In genomic region chr11:14974021-14974698, GRCh38 we compare ENCODE assay signal across 8 cellular contexts. TPM values are rescaled to one million over a fixed set of nuclear protein-coding genes. Genes with fewer than 3 reads are reported as not detected.
DNase-seq lines count a peak whose midpoint lies in the region; ATAC-seq and TF ChIP-seq lines count a peak whose summit lies in the region.

No MANE protein-coding gene starts in this region.

- CTCF ChIA-PET in Calu3 (lab: Charles Lee), result interaction anchor here (0.7 to 3.1 kb wide), 6 partner anchors 29 to 184 kb away, joined by 3 to 23 read pairs (median 4); partner anchors contain the start of gene CALCB

- H2AFZ ChIP-seq in neuron (ENCODE audit: low read depth, low read length), result peak overlapping the region; percentile 58

- no peak overlapping the region for H3K27ac ChIP-seq in Peyer's patch
- H3K27ac ChIP-seq in endodermal cell (ENCODE audit: low read depth, low read length), result no peak overlapping the region

- H3K36me3 ChIP-seq in Peyer's patch (no peaks in the 10 kb centered on the region), endodermal cell (ENCODE audit: control insufficient read depth, insufficient read depth, low read length) (no peaks in the 10 kb centered on the region), neuron (ENCODE audit: insufficient read depth, low read length) (no peaks in the 10 kb centered on the region)

- no peak for TF ChIP-seq CTCF in Calu3 (IDR thresholded peaks at IDR 0.05; ENCODE audit: unreplicated experiment)
- no peak for TF ChIP-seq CTCF in Peyer's patch (IDR thresholded peaks at IDR 0.05)
- TF ChIP-seq CTCF in endodermal cell (conservative IDR thresholded peaks at IDR 0.05), result no peak

- H3K4me1 ChIP-seq in Peyer's patch, result peaks cover 0 to 21% (median 15%) of the 10 kb centered on the region in 4 donors
- no peaks in the 10 kb centered on the region for H3K4me1 ChIP-seq in endodermal cell (ENCODE audit: control insufficient read depth, insufficient read depth, low read length)
- peaks cover 14% of the 10 kb centered on the region for H3K4me1 ChIP-seq in neuron (ENCODE audit: insufficient read depth, low read length)

- 6% methylated on average over 23 to 40 of the region's 40 CpGs for WGBS in endodermal cell (ENCODE audit: insufficient coverage in 1 of 2, insufficient read length in 1 of 2), 2 experiments

- H3K4me3 ChIP-seq in Peyer's patch (peak overlapping the region in 3 of 4 donors; percentile 17 to 35 (median 26)), endodermal cell (ENCODE audit: low read length) (peak overlapping the region; percentile 73), neuron (ENCODE audit: low read length) (peak overlapping the region; percentile 42)

- H3K27me3 Mint-ChIP-seq in Calu3 (ENCODE audit: unreplicated experiment), result peaks cover 95% of the 10 kb centered on the region
- peaks cover 85% of the 10 kb centered on the region for H3K27me3 Mint-ChIP-seq in endodermal cell (ENCODE audit: insufficient read depth)

- H3K27me3 ChIP-seq in Peyer's patch (peaks cover 0 to 20% of the 10 kb centered on the region in 2 donors), endodermal cell (ENCODE audit: control insufficient read depth, insufficient read depth, low read length, poor library complexity, severe bottlenecking) (peaks cover 90% of the 10 kb centered on the region), neuron (ENCODE audit: insufficient read depth, low read length) (peaks cover 67% of the 10 kb centered on the region)

- no peaks in the 10 kb centered on the region for H3K9me3 ChIP-seq in Peyer's patch
- H3K9me3 ChIP-seq in endodermal cell (ENCODE audit: control insufficient read depth, low read length), result no peaks in the 10 kb centered on the region
- no peaks in the 10 kb centered on the region for H3K9me3 ChIP-seq in neuron (ENCODE audit: low read length)

- ATAC-seq in HG02623 (IDR thresholded peaks at IDR 0.05; ENCODE audit: unreplicated experiment), result no peak

- H3K4me3 Mint-ChIP-seq in Calu3 (ENCODE audit: low read depth, unreplicated experiment) (peak overlapping the region; percentile 50), endodermal cell (peak overlapping the region; percentile 51)

- peaks cover 10% of the 10 kb centered on the region for H3K4me1 Mint-ChIP-seq in Calu3 (ENCODE audit: low read depth, unreplicated experiment)
- H3K4me1 Mint-ChIP-seq in endodermal cell, result peaks cover 31% of the 10 kb centered on the region

- no peaks in the 10 kb centered on the region for H3K9me3 Mint-ChIP-seq in Calu3 (ENCODE audit: low read depth, unreplicated experiment)
- no peaks in the 10 kb centered on the region for H3K9me3 Mint-ChIP-seq in endodermal cell

- H3K9ac ChIP-seq in endodermal cell (ENCODE audit: extremely low read depth, low read length, poor library complexity, severe bottlenecking), result no peak overlapping the region

- BruUV-seq in Calu3 (replicated peaks; lab: Mats Ljungman, UMichigan), result no TSS peak

- H3K27ac Mint-ChIP-seq in Calu3 (ENCODE audit: unreplicated experiment), result no peak overlapping the region
- no peak overlapping the region for H3K27ac Mint-ChIP-seq in endodermal cell

- DNase-seq in Calu3 (no peak), Peyer's patch (no peak), endodermal cell (peak; percentile 82), RPMI8226 (no peak), epidermal melanocyte (ENCODE audit: insufficient read length, low spot score) (no peak), HK-2 (ENCODE audit: unreplicated experiment) (no peak)

- intact Hi-C loops in Calu3 (cut with micrococcal nuclease; ENCODE audit: unreplicated experiment), result loop anchor here (2.0 to 5.0 kb wide), 4 partner anchors 33 to 238 kb away; no protein-coding TSS in a partner anchor

- TF ChIP-seq POLR2A in Peyer's patch (IDR thresholded peaks at IDR 0.05), result no peak

- H3K36me3 Mint-ChIP-seq in Calu3 (ENCODE audit: insufficient read depth, unreplicated experiment), result no peaks in the 10 kb centered on the region
- no peaks in the 10 kb centered on the region for H3K36me3 Mint-ChIP-seq in endodermal cell (ENCODE audit: low read depth)

RNA-seq across cellular contexts. Expression of gene CALCA, which starts 2.0 kb away (rescaled TPM):
- 1.2 TPM in 1 of 2 replicates, not detected in the other for total RNA-seq in Calu3 (2022)
- total RNA-seq in Peyer's patch, result not detected
- total RNA-seq in endodermal cell, result not detected
- not detected for polyA plus RNA-seq in endodermal cell (2013, experiment 1 of 2)
- polyA plus RNA-seq in endodermal cell (2013, experiment 2 of 2), result 0.54 TPM
